Comparison of ENCODE assay signal across 8 cellular contexts in genomic region chr12:105329926-105330282, GRCh38. TPM values are rescaled to one million over a fixed set of nuclear protein-coding genes. Genes with fewer than 3 reads are reported as not detected.
A peak's percentile ranks its signal among the peaks of the same experiment; 100 is the strongest.
DNase-seq lines count a peak whose midpoint lies in the region; ATAC-seq and TF ChIP-seq lines count a peak whose summit lies in the region.

No MANE protein-coding gene starts in this region.

- H3K4me3 ChIP-seq in mesodermal cell (ENCODE audit: extremely low read depth, insufficient read depth, low read length, poor library complexity, severe bottlenecking): peak overlapping the region; percentile 66

- peak overlapping the region; percentile 91 for H3K27ac Mint-ChIP-seq in activated naive CD8-positive, alpha-beta T cell treated with anti-CD3 and anti-CD28 coated beads, Interleukin-2, amount 10 ng/mL, durations not matched to agents 7 days and 5 days

- H3K4me1 Mint-ChIP-seq in activated naive CD8-positive, alpha-beta T cell treated with anti-CD3 and anti-CD28 coated beads, Interleukin-2, amount 10 ng/mL, durations not matched to agents 7 days and 5 days: peaks cover 68% of the 10 kb centered on the region

- no peak overlapping the region for H3K27ac ChIP-seq in mesodermal cell (ENCODE audit: low read depth, low read length, severe bottlenecking)

- WGBS in mesodermal cell (ENCODE audit: insufficient coverage in 2 of 2), 2 experiments: 42 to 51% methylated on average over 4 to 7 of the region's 9 CpGs

- DNase-seq in activated naive CD8-positive, alpha-beta T cell treated with anti-CD3 and anti-CD28 coated beads, Interleukin-2, amount 10 ng/mL, durations not matched to agents 7 days and 5 days: no peak
- DNase-seq in RKO (ENCODE audit: low spot score): no peak
- DNase-seq in HEK293T (ENCODE audit: extremely low spot score): no peak
- DNase-seq in EL: no peak
- DNase-seq in stimulated activated CD4-positive, alpha-beta T cell treated with anti-CD3 and anti-CD28 coated beads, Interleukin-12 subunit alpha, Interleukin-12 subunit beta, amount 100 ng/mL, for 4 hours: no peak

- no peaks in the 10 kb centered on the region for H3K9me3 ChIP-seq in mesodermal cell (ENCODE audit: control insufficient read depth, low read length)

- CTCF ChIA-PET in HEK293T (lab: Yijun Ruan, JAX): no interaction called here

- ATAC-seq in GM19043 (IDR thresholded peaks at IDR 0.05; ENCODE audit: low read depth, unreplicated experiment) (peak; percentile 2), HG03097 (IDR thresholded peaks at IDR 0.05; ENCODE audit: low FRiP score, unreplicated experiment) (peak; percentile 8)
- peak; percentile 23 for ATAC-seq in activated naive CD8-positive, alpha-beta T cell treated with anti-CD3 and anti-CD28 coated beads, Interleukin-2, amount 10 ng/mL, durations not matched to agents 7 days and 5 days (ENCODE audit: low read depth)

- peaks cover 12% of the 10 kb centered on the region for H3K36me3 ChIP-seq in mesodermal cell (ENCODE audit: control insufficient read depth, insufficient read depth, low read length)

- peaks cover 31% of the 10 kb centered on the region for H3K4me1 ChIP-seq in mesodermal cell (ENCODE audit: control insufficient read depth, insufficient read depth, low read length, poor library complexity, severe bottlenecking)

- H3K36me3 Mint-ChIP-seq in activated naive CD8-positive, alpha-beta T cell treated with anti-CD3 and anti-CD28 coated beads, Interleukin-2, amount 10 ng/mL, durations not matched to agents 7 days and 5 days: peaks cover 29% of the 10 kb centered on the region

- no peaks in the 10 kb centered on the region for H3K27me3 Mint-ChIP-seq in activated naive CD8-positive, alpha-beta T cell treated with anti-CD3 and anti-CD28 coated beads, Interleukin-2, amount 10 ng/mL, durations not matched to agents 7 days and 5 days

- H3K4me3 Mint-ChIP-seq in activated naive CD8-positive, alpha-beta T cell treated with anti-CD3 and anti-CD28 coated beads, Interleukin-2, amount 10 ng/mL, durations not matched to agents 7 days and 5 days: peak overlapping the region; percentile 83

- no peaks in the 10 kb centered on the region for H3K9me3 Mint-ChIP-seq in activated naive CD8-positive, alpha-beta T cell treated with anti-CD3 and anti-CD28 coated beads, Interleukin-2, amount 10 ng/mL, durations not matched to agents 7 days and 5 days

- POLR2A ChIA-PET in activated naive CD8-positive, alpha-beta T cell treated with anti-CD3 and anti-CD28 coated beads, Interleukin-2, amount 10 ng/mL, durations not matched to agents 7 days and 5 days (lab: Charles Lee): interaction anchor here (0.6 to 2.3 kb wide), 4 partner anchors 12 to 94 kb away, joined by 4 to 9 read pairs (median 6); partner anchors contain the start of gene APPL2
- POLR2A ChIA-PET in HEK293T (lab: Yijun Ruan, JAX): no interaction called here

TF ChIP-seq in HEK293T, 16 proteins besides CTCF, POLR2A, EP300 and RAD21:
- TF ChIP-seq BHLHE40 (IDR thresholded peaks at IDR 0.05; ENCODE audit: borderline replicate concordance): no peak
- TF ChIP-seq PKNOX1 (IDR thresholded peaks at IDR 0.05): no peak
- no peak for TF ChIP-seq FOXA1 (IDR thresholded peaks at IDR 0.05)
- TF ChIP-seq CTBP1 (IDR thresholded peaks at IDR 0.05; ENCODE audit: borderline replicate concordance): no peak
- TF ChIP-seq LEF1 (IDR thresholded peaks at IDR 0.05; ENCODE audit: borderline replicate concordance): no peak
- TF ChIP-seq ELF4 (IDR thresholded peaks at IDR 0.05): no peak
- TF ChIP-seq NFRKB (IDR thresholded peaks at IDR 0.05): no peak
- no peak for TF ChIP-seq FOXM1 (IDR thresholded peaks at IDR 0.05; ENCODE audit: borderline replicate concordance)
- TF ChIP-seq L3MBTL2 (conservative IDR thresholded peaks at IDR 0.05): no peak
- no peak for TF ChIP-seq HDGF (IDR thresholded peaks at IDR 0.05; ENCODE audit: borderline replicate concordance)
- no peak for TF ChIP-seq SP1 (IDR thresholded peaks at IDR 0.05)
- TF ChIP-seq TARDBP (IDR thresholded peaks at IDR 0.05): no peak
- no peak for TF ChIP-seq FOXK2 (IDR thresholded peaks at IDR 0.05)
- TF ChIP-seq ARNT (IDR thresholded peaks at IDR 0.05): no peak
- TF ChIP-seq ZNF384 (IDR thresholded peaks at IDR 0.05): no peak
- no peak for TF ChIP-seq SUZ12 (IDR thresholded peaks at IDR 0.05)

RNA-seq across cellular contexts. Expression of gene C12orf75, which starts 0.6 kb away (rescaled TPM):
- 100 to 1,000 TPM; 167 to 172 TPM for total RNA-seq in activated naive CD8-positive, alpha-beta T cell treated with anti-CD3 and anti-CD28 coated beads, Interleukin-2, amount 10 ng/mL, durations not matched to agents 7 days and 5 days
- polyA plus RNA-seq in mesodermal cell (2013, experiment 1 of 2): 86.7 TPM
- 111 TPM for polyA plus RNA-seq in mesodermal cell (2013, experiment 2 of 2)
